ENCODE assay signal across 1 cellular context in genomic region chr1:197862671-197863070, GRCh38.
TF ChIP-seq lines count a peak whose summit lies in the region.

No MANE protein-coding gene starts in this region.

TF ChIP-seq in IMR-90, 13 proteins besides CTCF, POLR2A, EP300 and RAD21 (continued from another document):
- TF ChIP-seq ELK1 (IDR thresholded peaks at IDR 0.05; ENCODE audit: borderline replicate concordance, low read depth, low read length) (no peak), MAFK (IDR thresholded peaks at IDR 0.05; ENCODE audit: low read depth, low read length) (no peak), USF2 (IDR thresholded peaks at IDR 0.05; ENCODE audit: low read depth, low read length) (no peak)
